Comparison of ENCODE assay signal across 16 cellular contexts in genomic region chr1:194117582-194117981, GRCh38.
DNase-seq lines count a peak whose midpoint lies in the region; ATAC-seq and TF ChIP-seq lines count a peak whose summit lies in the region.
"Had no signal": no experiment of that assay in that cellular context is flagged by ENCODE, and none has a peak within 500 bp of the region (broad histone marks: within the 10 kb centered on the region; RNA-seq: fewer than 3 reads in every experiment).

No MANE protein-coding gene starts in this region.

- TF ChIP-seq POLR2A in breast epithelium (IDR thresholded peaks at IDR 0.05): no peak

- H3K4me3 ChIP-seq in breast epithelium (no peak overlapping the region), OCI-LY7 (ENCODE audit: low read depth, low read length, poor library complexity, severe bottlenecking) (no peak overlapping the region), osteoblast (ENCODE audit: insufficient read depth, low read length) (no peak overlapping the region)
- H3K4me3 ChIP-seq: thoracic aorta had no signal

- H2AFZ ChIP-seq in OCI-LY7 (ENCODE audit: low read length): no peak overlapping the region
- H2AFZ ChIP-seq in osteoblast (ENCODE audit: low read length): no peak overlapping the region

- H3K27me3 ChIP-seq in breast epithelium: no peaks in the 10 kb centered on the region
- no peaks in the 10 kb centered on the region for H3K27me3 ChIP-seq in foreskin keratinocyte
- no peaks in the 10 kb centered on the region for H3K27me3 ChIP-seq in osteoblast (ENCODE audit: insufficient read depth, low read length)

- no peaks in the 10 kb centered on the region for H4K20me1 ChIP-seq in OCI-LY7 (ENCODE audit: insufficient read depth, low read length)
- H4K20me1 ChIP-seq in osteoblast (ENCODE audit: insufficient read depth, low read length): no peaks in the 10 kb centered on the region

- no TSS peak for BruUV-seq in MCF 10A (replicated peaks; lab: Mats Ljungman, UMichigan)
- BruUV-seq in OCI-LY7 (replicated peaks; lab: Mats Ljungman, UMichigan): no TSS peak

- no peaks in the 10 kb centered on the region for H3K4me1 Mint-ChIP-seq in MCF 10A (ENCODE audit: insufficient read depth, unreplicated experiment)
- H3K4me1 Mint-ChIP-seq in type B pancreatic cell (ENCODE audit: unreplicated experiment): no peaks in the 10 kb centered on the region
- H3K4me1 Mint-ChIP-seq: activated naive CD8-positive, alpha-beta T cell treated with anti-CD3 and anti-CD28 coated beads, Interleukin-2, amount 50 U/mL, for 24 hours; memory B cell had no signal

- peaks cover 0 to 4% of the 10 kb centered on the region in 2 donors for H3K9me3 ChIP-seq in breast epithelium
- no peaks in the 10 kb centered on the region for H3K9me3 ChIP-seq in OCI-LY7 (ENCODE audit: low read length)
- H3K9me3 ChIP-seq in osteoblast (ENCODE audit: low read depth, low read length): no peaks in the 10 kb centered on the region
- H3K9me3 ChIP-seq: thoracic aorta had no signal

- no peaks in the 10 kb centered on the region for H3K36me3 Mint-ChIP-seq in MCF 10A (ENCODE audit: insufficient read depth, unreplicated experiment)
- H3K36me3 Mint-ChIP-seq in type B pancreatic cell: no peaks in the 10 kb centered on the region
- H3K36me3 Mint-ChIP-seq: memory B cell had no signal

- DNase-seq in MCF 10A (ENCODE audit: unreplicated experiment): no peak
- DNase-seq in breast epithelium (ENCODE audit: low spot score in 2 of 2): no peak
- DNase-seq in OCI-LY7 (ENCODE audit: low spot score): peak; percentile 12
- DNase-seq in foreskin keratinocyte: no peak
- DNase-seq in type B pancreatic cell (ENCODE audit: extremely low spot score, unreplicated experiment): no peak
- DNase-seq in osteoblast (ENCODE audit: insufficient read length, low spot score, missing footprints): no peak
- DNase-seq in SKM-1 treated with dmso at 0.1 percent for 144 hours (lab: John Stamatoyannopoulos, UW; ENCODE audit: unreplicated experiment): no peak
- no peak for DNase-seq in NCI-H1048 (lab: John Stamatoyannopoulos, UW)
- DNase-seq: activated CD4-positive, CD25-positive, alpha-beta regulatory T cell treated with anti-CD3 and anti-CD28 coated beads, Interleukin-2, amount 50 U/mL, for 72 hours; activated naive CD8-positive, alpha-beta T cell treated with anti-CD3 and anti-CD28 coated beads, Interleukin-2, amount 50 U/mL, for 24 hours; Calu3; cortex of kidney; KBM-7; NCI-H1930 had no signal

- H3K27ac ChIP-seq in breast epithelium (no peak overlapping the region), OCI-LY7 (ENCODE audit: low read depth, low read length, poor library complexity, severe bottlenecking) (no peak overlapping the region), foreskin keratinocyte (no peak overlapping the region), osteoblast (ENCODE audit: low read depth, low read length) (no peak overlapping the region)
- H3K27ac ChIP-seq: thoracic aorta had no signal

- H3K27me3 Mint-ChIP-seq in MCF 10A (ENCODE audit: insufficient read depth, unreplicated experiment) (no peaks in the 10 kb centered on the region), type B pancreatic cell (no peaks in the 10 kb centered on the region)
- H3K27me3 Mint-ChIP-seq: activated naive CD8-positive, alpha-beta T cell treated with anti-CD3 and anti-CD28 coated beads, Interleukin-2, amount 50 U/mL, for 24 hours had no signal

- H3K27ac Mint-ChIP-seq in MCF 10A (ENCODE audit: low read depth, unreplicated experiment) (no peak overlapping the region), type B pancreatic cell (no peak overlapping the region)
- H3K27ac Mint-ChIP-seq: activated naive CD8-positive, alpha-beta T cell treated with anti-CD3 and anti-CD28 coated beads, Interleukin-2, amount 50 U/mL, for 24 hours; memory B cell had no signal

- H3K4me2 ChIP-seq in OCI-LY7 (ENCODE audit: low read length): no peak overlapping the region
- no peak overlapping the region for H3K4me2 ChIP-seq in osteoblast (ENCODE audit: insufficient read depth, low read length)

- peak; percentile 12 for TF ChIP-seq CTCF in MCF 10A (IDR thresholded peaks at IDR 0.05; ENCODE audit: unreplicated experiment)
- no peak for TF ChIP-seq CTCF in breast epithelium (IDR thresholded peaks at IDR 0.05)
- TF ChIP-seq CTCF in OCI-LY7 (conservative IDR thresholded peaks at IDR 0.05; ENCODE audit: low read length): peak; percentile 26; the same call in 1 of the 2 replicates
- TF ChIP-seq CTCF in foreskin keratinocyte (conservative IDR thresholded peaks at IDR 0.05): no peak
- TF ChIP-seq CTCF in type B pancreatic cell (conservative IDR thresholded peaks at IDR 0.05): peak; percentile 38
- TF ChIP-seq CTCF in osteoblast (IDR thresholded peaks at IDR 0.05; ENCODE audit: extremely low read depth, low read depth, low read length): no peak

- intact Hi-C loops in MCF 10A (cut with micrococcal nuclease) (no loop called here), breast epithelium (cut with DNase I; ENCODE audit: low total_unique reads) (no loop called here), OCI-LY7 (cut with micrococcal nuclease; ENCODE audit: unreplicated experiment) (no loop called here)

- H3K4me1 ChIP-seq in breast epithelium (no peaks in the 10 kb centered on the region), OCI-LY7 (ENCODE audit: insufficient read depth, low read length, poor library complexity, severe bottlenecking) (peaks cover 5% of the 10 kb centered on the region), foreskin keratinocyte (no peaks in the 10 kb centered on the region), osteoblast (ENCODE audit: insufficient read depth, low read length) (no peaks in the 10 kb centered on the region)

- H3K4me3 Mint-ChIP-seq in MCF 10A (ENCODE audit: unreplicated experiment): no peak overlapping the region
- no peak overlapping the region for H3K4me3 Mint-ChIP-seq in type B pancreatic cell
- H3K4me3 Mint-ChIP-seq: activated naive CD8-positive, alpha-beta T cell treated with anti-CD3 and anti-CD28 coated beads, Interleukin-2, amount 50 U/mL, for 24 hours; memory B cell had no signal

- peak; percentile 40 for ATAC-seq in foreskin keratinocyte
- ATAC-seq: activated naive CD8-positive, alpha-beta T cell treated with anti-CD3 and anti-CD28 coated beads, Interleukin-2, amount 50 U/mL, for 24 hours had no signal

- POLR2A ChIA-PET in MCF 10A (lab: Yijun Ruan, JAX): no interaction called here
- POLR2A ChIA-PET in OCI-LY7 (lab: Charles Lee): no interaction called here

- H3K9me3 Mint-ChIP-seq in MCF 10A (ENCODE audit: unreplicated experiment) (no peaks in the 10 kb centered on the region), type B pancreatic cell (no peaks in the 10 kb centered on the region)
- H3K9me3 Mint-ChIP-seq: activated naive CD8-positive, alpha-beta T cell treated with anti-CD3 and anti-CD28 coated beads, Interleukin-2, amount 50 U/mL, for 24 hours had no signal

- H3K9me2 ChIP-seq in OCI-LY7 (ENCODE audit: insufficient read depth, low read length): no peaks in the 10 kb centered on the region

- no peaks in the 10 kb centered on the region for H3K36me3 ChIP-seq in breast epithelium
- H3K36me3 ChIP-seq in OCI-LY7 (ENCODE audit: insufficient read depth, low read length): no peaks in the 10 kb centered on the region
- no peaks in the 10 kb centered on the region for H3K36me3 ChIP-seq in osteoblast (ENCODE audit: insufficient read depth, low read length)
- H3K36me3 ChIP-seq: thoracic aorta had no signal

- CTCF ChIA-PET in MCF 10A (lab: Yijun Ruan, JAX): interaction anchor here (0.6 kb wide), 2 partner anchors 148 to 237 kb away, joined by 3 read pairs; no protein-coding TSS in a partner anchor
- CTCF ChIA-PET in OCI-LY7 (lab: Charles Lee; ENCODE audit: unreplicated experiment): no interaction called here

- H3K79me2 ChIP-seq in OCI-LY7 (ENCODE audit: insufficient read depth, low read depth, low read length) (no peaks in the 10 kb centered on the region), osteoblast (ENCODE audit: insufficient read depth, low read length) (no peaks in the 10 kb centered on the region)

Comparison
In these comparisons a context has a peak if more than half of its experiments do, and no peak if none do; other contexts are left out.
1. CTCF ChIP-seq: peak in MCF 10A (single experiment), OCI-LY7 (single experiment) and type B pancreatic cell (single experiment); none in breast epithelium (0 of 3), foreskin keratinocyte (single experiment) and osteoblast (single experiment).